ENCODE assay signal across 2 cellular contexts in genomic region chr1:9181990-9182783, GRCh38.
TF ChIP-seq lines count a peak whose summit lies in the region.

No MANE protein-coding gene starts in this region.

TF ChIP-seq in HCT116, 20 proteins besides CTCF, POLR2A, EP300 and RAD21 (continued from another document):
- TF ChIP-seq ZBTB33 (IDR thresholded peaks at IDR 0.05; ENCODE audit: extremely low read depth, insufficient replicate concordance, low read length) (no peak), FOSL1 (IDR thresholded peaks at IDR 0.05; ENCODE audit: low read depth) (no peak), ELF1 (IDR thresholded peaks at IDR 0.05; ENCODE audit: borderline replicate concordance, low read depth) (no peak)

TF ChIP-seq in WTC11, 78 proteins besides CTCF, POLR2A, EP300 and RAD21 (continued from another document and continues in another):
- TF ChIP-seq USF2 (CRISPR knock-in tag; IDR thresholded peaks at IDR 0.05) (no peak), FOXP1 (CRISPR knock-in tag; IDR thresholded peaks at IDR 0.05; ENCODE audit: borderline replicate concordance) (no peak), ARID4B (CRISPR knock-in tag; IDR thresholded peaks at IDR 0.05; ENCODE audit: borderline replicate concordance) (peak; percentile 51; the same call in 1 of the 2 replicates), CREB1 (CRISPR knock-in tag; IDR thresholded peaks at IDR 0.05) (0 out of 2 replicates have a peak, but pooled peaks have one; percentile 40), NR3C1 (CRISPR knock-in tag; conservative IDR thresholded peaks at IDR 0.05; ENCODE audit: low read depth) (no peak), ERG (CRISPR knock-in tag; IDR thresholded peaks at IDR 0.05) (no peak), GABPB1 (CRISPR knock-in tag; IDR thresholded peaks at IDR 0.05) (no peak), ZNF317 (CRISPR knock-in tag; IDR thresholded peaks at IDR 0.05; ENCODE audit: borderline replicate concordance, low read depth) (no peak), MYBL2 (CRISPR knock-in tag; IDR thresholded peaks at IDR 0.05) (0 out of 2 replicates have a peak, but pooled peaks have one; percentile 47), NFE2L1 (CRISPR knock-in tag; IDR thresholded peaks at IDR 0.05) (no peak), ATF3 (CRISPR knock-in tag; conservative IDR thresholded peaks at IDR 0.05) (no peak), ELF4 (CRISPR knock-in tag; IDR thresholded peaks at IDR 0.05; ENCODE audit: low read depth) (no peak), ATF6 (CRISPR knock-in tag; IDR thresholded peaks at IDR 0.05) (no peak), ESRRA (CRISPR knock-in tag; IDR thresholded peaks at IDR 0.05; ENCODE audit: borderline replicate concordance) (0 out of 2 replicates have a peak, but pooled peaks have one; percentile 61), ZNF671 (CRISPR knock-in tag; IDR thresholded peaks at IDR 0.05) (no peak), ATF1 (CRISPR knock-in tag; IDR thresholded peaks at IDR 0.05) (no peak), ZBTB21 (CRISPR knock-in tag; IDR thresholded peaks at IDR 0.05; ENCODE audit: borderline replicate concordance) (no peak), FOXJ3 (CRISPR knock-in tag; IDR thresholded peaks at IDR 0.05; ENCODE audit: borderline replicate concordance) (no peak), MAX (CRISPR knock-in tag; IDR thresholded peaks at IDR 0.05) (peak; percentile 54; the same call in 1 of the 2 replicates), RORB (CRISPR knock-in tag; IDR thresholded peaks at IDR 0.05) (no peak), ATF2 (CRISPR knock-in tag; IDR thresholded peaks at IDR 0.05; ENCODE audit: borderline replicate concordance, low read depth) (no peak), NFYB (CRISPR knock-in tag; conservative IDR thresholded peaks at IDR 0.05; ENCODE audit: low read depth) (no peak), ZMAT4 (CRISPR knock-in tag; IDR thresholded peaks at IDR 0.05) (no peak), CBFB (CRISPR knock-in tag; IDR thresholded peaks at IDR 0.05; ENCODE audit: low read depth) (no peak; the same call in 1 of the 2 replicates), IRF1 (CRISPR knock-in tag; IDR thresholded peaks at IDR 0.05) (no peak), TCF7 (CRISPR knock-in tag; IDR thresholded peaks at IDR 0.05; ENCODE audit: low read depth) (no peak), ZNF416 (CRISPR knock-in tag; IDR thresholded peaks at IDR 0.05) (no peak), KAT7 (CRISPR knock-in tag; IDR thresholded peaks at IDR 0.05; ENCODE audit: borderline replicate concordance) (no peak; the same call in 1 of the 2 replicates), TEAD4 (CRISPR knock-in tag; IDR thresholded peaks at IDR 0.05) (no peak), CREM (CRISPR knock-in tag; IDR thresholded peaks at IDR 0.05) (no peak), STAT6 (CRISPR knock-in tag; conservative IDR thresholded peaks at IDR 0.05; ENCODE audit: low read depth) (no peak), ZNF219 (CRISPR knock-in tag; IDR thresholded peaks at IDR 0.05; ENCODE audit: borderline replicate concordance) (no peak), JUN (CRISPR knock-in tag; IDR thresholded peaks at IDR 0.05) (no peak), USF1 (CRISPR knock-in tag; IDR thresholded peaks at IDR 0.05) (peak; percentile 23; the same call in 1 of the 2 replicates), E2F4 (CRISPR knock-in tag; IDR thresholded peaks at IDR 0.05; ENCODE audit: borderline replicate concordance, low read depth) (no peak), ZNF138 (CRISPR knock-in tag; conservative IDR thresholded peaks at IDR 0.05) (no peak), MXD4 (CRISPR knock-in tag; IDR thresholded peaks at IDR 0.05; ENCODE audit: borderline replicate concordance) (no peak), SP1 (CRISPR knock-in tag; conservative IDR thresholded peaks at IDR 0.05) (no peak), NR1H2 (CRISPR knock-in tag; IDR thresholded peaks at IDR 0.05) (no peak), ZNF512 (CRISPR knock-in tag; IDR thresholded peaks at IDR 0.05; ENCODE audit: borderline replicate concordance) (no peak), ZNF263 (CRISPR knock-in tag; IDR thresholded peaks at IDR 0.05; ENCODE audit: low read depth) (no peak), TP53 (CRISPR knock-in tag; IDR thresholded peaks at IDR 0.05) (peak; percentile 86)
